ENCODE assay signal across 22 cellular contexts in the genomic region with DNA sequence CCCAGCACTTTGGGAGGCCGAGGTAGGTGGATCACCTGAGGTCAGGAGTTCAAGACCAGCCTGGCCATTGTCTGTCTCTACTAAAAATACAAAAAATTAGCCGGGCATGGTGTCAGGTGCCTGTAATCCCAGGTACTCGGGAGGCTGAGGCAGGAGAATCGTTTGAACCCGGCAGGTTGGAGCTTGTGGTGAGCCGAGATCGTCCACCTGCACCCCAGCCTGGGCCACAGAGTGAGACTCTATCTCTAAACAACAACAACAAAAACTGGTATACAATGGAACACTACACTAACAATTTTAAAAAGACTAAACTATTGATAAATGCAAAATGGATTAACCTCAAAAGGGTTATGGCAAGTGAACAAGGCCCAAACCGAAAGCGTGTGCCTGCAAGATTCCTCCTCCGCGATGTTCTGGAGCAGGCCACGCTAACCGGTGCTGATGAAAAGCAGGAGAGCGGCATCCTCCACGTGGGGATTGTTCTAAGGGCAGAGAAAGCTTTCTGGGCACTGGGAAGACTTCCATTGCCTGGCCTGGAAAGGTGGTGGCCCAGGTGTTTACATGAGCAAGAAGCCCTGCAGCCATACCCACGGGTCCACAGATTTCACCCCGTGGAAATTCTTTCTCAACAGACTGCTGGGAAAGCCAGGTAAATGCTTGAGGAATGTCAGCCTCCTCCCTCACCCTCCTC. TPM values are rescaled to one million over a fixed set of nuclear protein-coding genes. Genes with fewer than 3 reads are reported as not detected.
DNase-seq lines count a peak whose midpoint lies in the region; ATAC-seq, FAIRE-seq and TF ChIP-seq lines count a peak whose summit lies in the region.
"Had no signal": no experiment of that assay in that cellular context is flagged by ENCODE, and none has a peak within 500 bp of the region (broad histone marks: within the 10 kb centered on the region; RNA-seq: fewer than 3 reads in every experiment).

No MANE protein-coding gene starts in this region.

- no peak overlapping the region for H2AFZ ChIP-seq in GM12878 (ENCODE audit: control insufficient read depth, low read depth, low read length)

- H3K79me2 ChIP-seq in GM12878 (ENCODE audit: control insufficient read depth, insufficient read depth, low read length), result no peaks in the 10 kb centered on the region

- H3K9me3 Mint-ChIP-seq in activated CD8-positive, alpha-beta T cell treated with anti-CD3 and anti-CD28 coated beads for 36 hours, result peaks cover 13% of the 10 kb centered on the region
- peaks cover 4% of the 10 kb centered on the region for H3K9me3 Mint-ChIP-seq in activated CD8-positive, alpha-beta T cell treated with anti-CD3 and anti-CD28 coated beads, Interleukin-2, amount 10 ng/mL, durations not matched to agents 7 days and 5 days (ENCODE audit: insufficient read depth)
- H3K9me3 Mint-ChIP-seq in Caco-2 (ENCODE audit: unreplicated experiment), result peaks cover 17% of the 10 kb centered on the region
- H3K9me3 Mint-ChIP-seq in progenitor cell of endocrine pancreas (ENCODE audit: low read depth), result peaks cover 11% of the 10 kb centered on the region

- no peak overlapping the region for H3K27ac ChIP-seq in GM12878 (ENCODE audit: control insufficient read depth, insufficient read depth)
- H3K27ac ChIP-seq: psoas muscle, SK-N-MC had no signal

- RAD21 ChIA-PET in GM12878 (lab: Charles Lee; ENCODE audit: unreplicated experiment), result no interaction called here

- H3K9ac ChIP-seq in GM12878 (ENCODE audit: control insufficient read depth, insufficient read depth, low read length), result no peak overlapping the region

- H3K36me3 ChIP-seq in Caco-2 (ENCODE audit: control insufficient read depth, insufficient read depth, low read length) (no peaks in the 10 kb centered on the region), GM12878 (ENCODE audit: control insufficient read depth in 2 of 2, insufficient read depth in 2 of 2, low read length in 1 of 2) (no peaks in the 10 kb centered on the region)

- no peaks in the 10 kb centered on the region for H4K20me1 ChIP-seq in GM12878 (ENCODE audit: control insufficient read depth, insufficient read depth)

- no peak overlapping the region for H3K27ac Mint-ChIP-seq in activated CD8-positive, alpha-beta T cell treated with anti-CD3 and anti-CD28 coated beads for 36 hours
- no peak overlapping the region for H3K27ac Mint-ChIP-seq in activated CD8-positive, alpha-beta T cell treated with anti-CD3 and anti-CD28 coated beads, Interleukin-2, amount 10 ng/mL, durations not matched to agents 7 days and 5 days
- H3K27ac Mint-ChIP-seq in Caco-2 (ENCODE audit: unreplicated experiment) (peak overlapping the region; percentile 57), progenitor cell of endocrine pancreas (peak overlapping the region; percentile 33)
- H3K27ac Mint-ChIP-seq: CD4-positive, CD25-positive, alpha-beta regulatory T cell; memory B cell had no signal

- TF ChIP-seq CTCF in activated CD8-positive, alpha-beta T cell treated with anti-CD3 and anti-CD28 coated beads for 36 hours (IDR thresholded peaks at IDR 0.05), result no peak
- TF ChIP-seq CTCF in Caco-2 (IDR thresholded peaks at IDR 0.05; ENCODE audit: insufficient read depth in 1 of 2, low read depth in 1 of 2, low read length in 1 of 2, severe bottlenecking in 1 of 2, unreplicated experiment in 1 of 2), result no peak
- no peak for TF ChIP-seq CTCF in GM12878 (IDR thresholded peaks at IDR 0.05 in 2 of 3, conservative IDR thresholded peaks at IDR 0.05 in 1 of 3; ENCODE audit: control insufficient read depth in 2 of 3, extremely low read depth in 1 of 3, insufficient read depth in 1 of 3, low read depth in 3 of 3, low read length in 3 of 3)
- no peak for TF ChIP-seq CTCF in progenitor cell of endocrine pancreas (IDR thresholded peaks at IDR 0.05; ENCODE audit: unreplicated experiment)

- H3K4me3 ChIP-seq in Caco-2 (ENCODE audit: low read depth, low read length) (no peak overlapping the region), GM12878 (no peak overlapping the region)
- H3K4me3 ChIP-seq: psoas muscle, SK-N-MC had no signal

- H3K4me1 ChIP-seq in Caco-2 (peaks cover 8% of the 10 kb centered on the region), GM12878 (ENCODE audit: control insufficient read depth, insufficient read depth, low read length) (no peaks in the 10 kb centered on the region)

- no TSS peak for BruUV-seq in Caco-2 (replicated peaks; lab: Mats Ljungman, UMichigan)
- BruUV-seq in GM12878 (replicated peaks; lab: Mats Ljungman, UMichigan), result no TSS peak

- CTCF ChIA-PET in activated CD8-positive, alpha-beta T cell treated with anti-CD3 and anti-CD28 coated beads for 36 hours (lab: Charles Lee), result no interaction called here
- CTCF ChIA-PET in activated CD8-positive, alpha-beta T cell treated with anti-CD3 and anti-CD28 coated beads, Interleukin-2, amount 10 ng/mL, durations not matched to agents 7 days and 5 days (lab: Charles Lee), result no interaction called here
- CTCF ChIA-PET in Caco-2 (lab: Charles Lee) (no interaction called here), GM12878 (lab: Yijun Ruan, JAX) (no interaction called here)

- H3K27me3 ChIP-seq in Caco-2 (replicated peaks; ENCODE audit: control insufficient read depth, insufficient read depth, low read length) (no peaks in the 10 kb centered on the region), GM12878 (replicated peaks in 1 of 2; ENCODE audit: control insufficient read depth in 2 of 2, insufficient read depth in 2 of 2, low read length in 1 of 2) (no peaks in the 10 kb centered on the region)

- DNase-seq in activated CD8-positive, alpha-beta T cell treated with anti-CD3 and anti-CD28 coated beads for 36 hours, result peak; percentile 0
- no peak for DNase-seq in activated CD8-positive, alpha-beta T cell treated with anti-CD3 and anti-CD28 coated beads, Interleukin-2, amount 10 ng/mL, durations not matched to agents 7 days and 5 days
- DNase-seq in Caco-2 (peak in 1 of 2 experiments; percentile 49), GM12878 (ENCODE audit: low read depth, low spot score) (no peak), progenitor cell of endocrine pancreas (ENCODE audit: low spot score, unreplicated experiment) (no peak), SK-N-DZ (ENCODE audit: low spot score) (no peak), NCI-H2107 (lab: John Stamatoyannopoulos, UW) (no peak), medulla oblongata (ENCODE audit: extremely low spot score) (no peak)
- DNase-seq: CD4-positive, CD25-positive, alpha-beta regulatory T cell; DMS79 treated with DMSO at 0.1 percent for 48 hours; hippocampal formation; natural killer cell; NCI-H2029; stimulated activated CD4-positive, alpha-beta T cell treated with anti-CD3 and anti-CD28 coated beads, Interleukin-12 subunit alpha, Interleukin-12 subunit beta, amount 100 ng/mL, for 4 hours; stimulated activated CD8-positive, alpha-beta memory T cell treated with anti-CD3 and anti-CD28 coated beads, Interleukin-4, amount 100 ng/mL, for 48 hours had no signal

- intact Hi-C loops in activated CD8-positive, alpha-beta T cell treated with anti-CD3 and anti-CD28 coated beads for 36 hours (cut with micrococcal nuclease), result no loop called here
- intact Hi-C loops in Caco-2 (cut with micrococcal nuclease; ENCODE audit: unreplicated experiment), result no loop called here
- intact Hi-C loops in GM12878 (cut with micrococcal nuclease; ENCODE audit: unreplicated experiment), result no loop called here

- H3K4me1 Mint-ChIP-seq in activated CD8-positive, alpha-beta T cell treated with anti-CD3 and anti-CD28 coated beads for 36 hours (ENCODE audit: low read depth), result peaks cover 13% of the 10 kb centered on the region
- H3K4me1 Mint-ChIP-seq in activated CD8-positive, alpha-beta T cell treated with anti-CD3 and anti-CD28 coated beads, Interleukin-2, amount 10 ng/mL, durations not matched to agents 7 days and 5 days (ENCODE audit: low read depth), result peaks cover 4% of the 10 kb centered on the region
- H3K4me1 Mint-ChIP-seq in Caco-2 (ENCODE audit: low read depth, unreplicated experiment) (no peaks in the 10 kb centered on the region), progenitor cell of endocrine pancreas (ENCODE audit: low read depth) (peaks cover 6% of the 10 kb centered on the region)
- H3K4me1 Mint-ChIP-seq: CD4-positive, CD25-positive, alpha-beta regulatory T cell had no signal

- H3K36me3 Mint-ChIP-seq in activated CD8-positive, alpha-beta T cell treated with anti-CD3 and anti-CD28 coated beads for 36 hours (ENCODE audit: low read depth), result no peaks in the 10 kb centered on the region
- H3K36me3 Mint-ChIP-seq in activated CD8-positive, alpha-beta T cell treated with anti-CD3 and anti-CD28 coated beads, Interleukin-2, amount 10 ng/mL, durations not matched to agents 7 days and 5 days (ENCODE audit: low read depth), result no peaks in the 10 kb centered on the region
- H3K36me3 Mint-ChIP-seq in Caco-2 (ENCODE audit: insufficient read depth, unreplicated experiment) (peaks cover 6% of the 10 kb centered on the region), progenitor cell of endocrine pancreas (ENCODE audit: insufficient read depth) (peaks cover 2% of the 10 kb centered on the region)
- H3K36me3 Mint-ChIP-seq: activated naive CD4-positive, alpha-beta T cell treated with anti-CD3 and anti-CD28 coated beads, Interleukin-2, amount 50 U/mL, for 72 hours; brain; CD4-positive, CD25-positive, alpha-beta regulatory T cell; natural killer cell had no signal

- no peak for ATAC-seq in activated CD8-positive, alpha-beta T cell treated with anti-CD3 and anti-CD28 coated beads for 36 hours
- ATAC-seq in activated CD8-positive, alpha-beta T cell treated with anti-CD3 and anti-CD28 coated beads, Interleukin-2, amount 10 ng/mL, durations not matched to agents 7 days and 5 days, result no peak
- ATAC-seq in GM12878, result no peak
- ATAC-seq: activated naive CD4-positive, alpha-beta T cell treated with anti-CD3 and anti-CD28 coated beads, Interleukin-2, amount 50 U/mL, for 72 hours; natural killer cell had no signal

- POLR2A ChIA-PET in activated CD8-positive, alpha-beta T cell treated with anti-CD3 and anti-CD28 coated beads for 36 hours (lab: Charles Lee), result no interaction called here
- POLR2A ChIA-PET in activated CD8-positive, alpha-beta T cell treated with anti-CD3 and anti-CD28 coated beads, Interleukin-2, amount 10 ng/mL, durations not matched to agents 7 days and 5 days (lab: Charles Lee), result no interaction called here
- POLR2A ChIA-PET in Caco-2 (lab: Charles Lee), result no interaction called here
- POLR2A ChIA-PET in GM12878 (lab: Charles Lee), result no interaction called here

- H3K4me2 ChIP-seq in GM12878 (ENCODE audit: control insufficient read depth, insufficient read depth), result no peak overlapping the region

- no peak for TF ChIP-seq EP300 in GM12878 (IDR thresholded peaks at IDR 0.05; ENCODE audit: borderline replicate concordance in 1 of 2, control insufficient read depth in 1 of 2, low read depth in 2 of 2, low read length in 2 of 2)

- H3K9me3 ChIP-seq in Caco-2 (no peaks in the 10 kb centered on the region), GM12878 (replicated peaks; ENCODE audit: control insufficient read depth, insufficient read depth, low read length) (no peaks in the 10 kb centered on the region; the same call in 2 of the 3 replicates)
- H3K9me3 ChIP-seq: psoas muscle had no signal

- in situ Hi-C loops in GM12878 (cut with MboI), result no loop called here

- no peak for TF ChIP-seq POLR2A in GM12878 (IDR thresholded peaks at IDR 0.05; ENCODE audit: low read depth, low read length)

- H3K27me3 Mint-ChIP-seq in activated CD8-positive, alpha-beta T cell treated with anti-CD3 and anti-CD28 coated beads for 36 hours, result no peaks in the 10 kb centered on the region
- H3K27me3 Mint-ChIP-seq in activated CD8-positive, alpha-beta T cell treated with anti-CD3 and anti-CD28 coated beads, Interleukin-2, amount 10 ng/mL, durations not matched to agents 7 days and 5 days (ENCODE audit: low read depth), result no peaks in the 10 kb centered on the region
- H3K27me3 Mint-ChIP-seq in Caco-2 (ENCODE audit: insufficient read depth, unreplicated experiment), result no peaks in the 10 kb centered on the region
- H3K27me3 Mint-ChIP-seq in progenitor cell of endocrine pancreas, result no peaks in the 10 kb centered on the region
- H3K27me3 Mint-ChIP-seq: CD4-positive, CD25-positive, alpha-beta regulatory T cell; memory B cell had no signal

- H3K4me3 Mint-ChIP-seq in activated CD8-positive, alpha-beta T cell treated with anti-CD3 and anti-CD28 coated beads for 36 hours, result no peak overlapping the region
- no peak overlapping the region for H3K4me3 Mint-ChIP-seq in activated CD8-positive, alpha-beta T cell treated with anti-CD3 and anti-CD28 coated beads, Interleukin-2, amount 10 ng/mL, durations not matched to agents 7 days and 5 days
- H3K4me3 Mint-ChIP-seq in Caco-2 (ENCODE audit: unreplicated experiment), result no peak overlapping the region
- no peak overlapping the region for H3K4me3 Mint-ChIP-seq in progenitor cell of endocrine pancreas (ENCODE audit: low read depth)
- H3K4me3 Mint-ChIP-seq: CD4-positive, CD25-positive, alpha-beta regulatory T cell; memory B cell; natural killer cell had no signal

- 48% methylated on average over 17 of the region's 17 CpGs for WGBS in GM12878 (ENCODE audit: insufficient coverage, insufficient replicate concordance, low lambda C conversion rate, missing lambda C conversion rate)

- SMC1A ChIA-PET in GM12878 (lab: Charles Lee; ENCODE audit: uncharacterized antibody, unreplicated experiment), result no interaction called here

- TF ChIP-seq RAD21 in GM12878 (IDR thresholded peaks at IDR 0.05; ENCODE audit: insufficient read depth, low read depth, low read length), result no peak

- FAIRE-seq in GM12878 (lab: Jason Lieb, UNC), result no peak
- FAIRE-seq: GM18507, keratinocyte had no signal

RNA-seq across cellular contexts. Expression of a gene that starts 53.8 kb away (rescaled TPM):
- 10 to 100 TPM; 16.7 to 18.8 TPM for total RNA-seq in activated CD8-positive, alpha-beta T cell treated with anti-CD3 and anti-CD28 coated beads for 36 hours
- total RNA-seq in activated CD8-positive, alpha-beta T cell treated with anti-CD3 and anti-CD28 coated beads, Interleukin-2, amount 10 ng/mL, durations not matched to agents 7 days and 5 days, result under 1 TPM; 0.50 to 0.79 TPM
- total RNA-seq in Caco-2 (2022) (76.8 and 78.5 TPM in 2 replicates), GM12878 (2014; rRNA removed) (5.7 and 7.2 TPM in 2 replicates), GM12878 (2014; rRNA removed; fragmentation: Illumina TruSeq; extraction: Trizol) (4.2 and 5.5 TPM in 2 replicates), GM12878 (2021) (8.2 and 10.7 TPM in 2 replicates), progenitor cell of endocrine pancreas (81.2 and 86.2 TPM in 2 replicates)
- total RNA-seq in GM12878 (2013; cell fraction: nucleolus; rRNA removed), result 48.1 and 48.7 TPM in 2 replicates
- 0.93 TPM for polyA plus RNA-seq in GM12878 (2011; ENCODE audit: low read depth)
- polyA plus RNA-seq in GM12878 (2011; rRNA removed) (6.5 and 10.0 TPM in 2 replicates), GM12878 (2014; fragmentation: Illumina TruSeq; extraction: Trizol) (3.5 and 3.6 TPM in 2 replicates), GM12878 (2014; fragmentation: Nextera tagmentation; extraction: Ambion mirVana) (1 to 10 TPM; 5.8 to 9.2 TPM), GM12878 (2014; rRNA removed) (5.1 and 6.2 TPM in 2 replicates), GM12878 (2016; fragmentation: Nextera tagmentation; extraction: Ambion mirVana) (1 to 10 TPM; 2.5 to 3.2 TPM)
- 11.9 and 13.4 TPM in 2 replicates for polyA plus RNA-seq in GM12878 (2011; cell fraction: cytosol; rRNA removed)
- polyA plus RNA-seq in GM12878 (2011; cell fraction: nucleus; rRNA removed), result 31.4 and 35.6 TPM in 2 replicates
- 2.0 and 4.6 TPM in 2 replicates for polyA plus RNA-seq in GM12878 (2012)
- 27.1 and 46.8 TPM in 2 replicates for polyA minus RNA-seq in GM12878 (2011; rRNA and poly(A)+ RNA removed)
- 20.0 and 25.0 TPM in 2 replicates for polyA minus RNA-seq in GM12878 (2011; cell fraction: cytosol; rRNA and poly(A)+ RNA removed)
- polyA minus RNA-seq in GM12878 (2011; cell fraction: nucleus; rRNA and poly(A)+ RNA removed), result 8.8 and 16.8 TPM in 2 replicates
- polyA plus RNA-seq in SK-N-DZ (2014; cell fraction: cytosol; rRNA removed), result not detected in 2 replicates
- polyA plus RNA-seq in SK-N-DZ (2014; cell fraction: nucleus; rRNA removed), result 0.67 TPM in 1 of 2 replicates, not detected in the other
- polyA plus RNA-seq: CD4-positive, CD25-positive, alpha-beta regulatory T cell had no signal

Comparison
In these comparisons a context has a peak if more than half of its experiments do, and no peak if none do; other contexts are left out.
1. H3K27ac Mint-ChIP-seq: peak in Caco-2 (single experiment) and progenitor cell of endocrine pancreas (single experiment); none in activated CD8-positive, alpha-beta T cell treated with anti-CD3 and anti-CD28 coated beads for 36 hours (single experiment) and activated CD8-positive, alpha-beta T cell treated with anti-CD3 and anti-CD28 coated beads, Interleukin-2, amount 10 ng/mL, durations not matched to agents 7 days and 5 days (single experiment).